In the genomic region with DNA sequence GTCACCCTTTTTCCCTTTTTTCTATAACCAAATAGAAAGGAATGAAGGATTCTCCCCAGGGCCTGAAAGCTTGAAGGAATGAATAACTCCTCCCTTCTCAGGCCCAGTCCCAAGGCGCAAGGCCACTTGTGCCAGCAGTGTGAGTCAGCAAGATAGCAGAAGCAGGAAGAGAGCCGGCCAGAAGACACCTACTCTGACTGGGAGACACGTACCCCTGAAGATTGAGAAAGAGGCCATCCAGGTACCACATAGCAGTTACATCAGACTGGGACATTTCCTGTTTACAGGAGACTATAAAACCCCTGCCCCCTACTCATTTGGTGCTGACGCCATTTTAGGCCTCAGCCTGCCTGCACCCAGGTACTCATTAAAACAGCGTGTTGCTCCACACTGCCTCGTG, we compare ENCODE assay signal across 13 cellular contexts.
DNase-seq lines count a peak whose midpoint lies in the region; ATAC-seq, FAIRE-seq and TF ChIP-seq lines count a peak whose summit lies in the region.
"Had no signal": no experiment of that assay in that cellular context is flagged by ENCODE, and none has a peak within 500 bp of the region (broad histone marks: within the 10 kb centered on the region; RNA-seq: fewer than 3 reads in every experiment).

No MANE protein-coding gene starts in this region.

- no peaks in the 10 kb centered on the region for H3K36me3 ChIP-seq in astrocyte (ENCODE audit: insufficient read depth, low read length)
- H3K36me3 ChIP-seq in hepatocyte (replicated peaks; ENCODE audit: insufficient read depth, low read depth), result no peaks in the 10 kb centered on the region
- H3K36me3 ChIP-seq in lower lobe of right lung, result no peaks in the 10 kb centered on the region
- no peaks in the 10 kb centered on the region for H3K36me3 ChIP-seq in SJCRH30
- H3K36me3 ChIP-seq: cardiac muscle cell had no signal

- H3K27ac Mint-ChIP-seq in astrocyte (ENCODE audit: unreplicated experiment), result peak overlapping the region; percentile 85

- H3K4me3 Mint-ChIP-seq in astrocyte (ENCODE audit: unreplicated experiment), result no peak overlapping the region
- H3K4me3 Mint-ChIP-seq: neural crest cell had no signal

- H3K4me3 ChIP-seq in AG04449 (ENCODE audit: low read depth, low read length), result no peak overlapping the region
- no peak overlapping the region for H3K4me3 ChIP-seq in astrocyte (ENCODE audit: insufficient read depth, low read depth, low read length)
- H3K4me3 ChIP-seq in hepatocyte, result no peak overlapping the region
- no peak overlapping the region for H3K4me3 ChIP-seq in lower lobe of right lung
- no peak overlapping the region for H3K4me3 ChIP-seq in SJCRH30
- H3K4me3 ChIP-seq: cardiac muscle cell had no signal

- H3K27me3 Mint-ChIP-seq in astrocyte (ENCODE audit: low read depth, unreplicated experiment), result no peaks in the 10 kb centered on the region

- no peak for FAIRE-seq in astrocyte (lab: Jason Lieb, UNC)

- no peaks in the 10 kb centered on the region for H4K20me1 ChIP-seq in astrocyte (ENCODE audit: insufficient read depth, low read length)
- H4K20me1 ChIP-seq in hepatocyte (ENCODE audit: insufficient read depth, poor library complexity, severe bottlenecking), result no peaks in the 10 kb centered on the region

- H3K9me3 ChIP-seq in astrocyte (ENCODE audit: insufficient read depth, low read depth, low read length), result no peaks in the 10 kb centered on the region
- no peaks in the 10 kb centered on the region for H3K9me3 ChIP-seq in hepatocyte (ENCODE audit: low read depth)
- peaks cover 5% of the 10 kb centered on the region for H3K9me3 ChIP-seq in lower lobe of right lung
- peaks cover 6% of the 10 kb centered on the region; the same call in 1 of the 2 replicates for H3K9me3 ChIP-seq in SJCRH30 (replicated peaks)

- intact Hi-C loops in lower lobe of right lung (cut with DNase I), result no loop called here

- H2AFZ ChIP-seq in astrocyte (ENCODE audit: low read depth, low read length), result peak overlapping the region; percentile 13
- H2AFZ ChIP-seq in hepatocyte, result no peak overlapping the region

- 79% methylated on average over 6 of the region's 6 CpGs for WGBS in hepatocyte (ENCODE audit: low lambda C conversion rate, missing lambda C conversion rate)

- H3K27me3 ChIP-seq in astrocyte (ENCODE audit: insufficient read depth, low read length) (no peaks in the 10 kb centered on the region), hepatocyte (no peaks in the 10 kb centered on the region), lower lobe of right lung (ENCODE audit: low read depth) (no peaks in the 10 kb centered on the region), SJCRH30 (no peaks in the 10 kb centered on the region)
- H3K27me3 ChIP-seq: cardiac muscle cell had no signal

- POLR2A ChIA-PET in AG04449 (lab: Yijun Ruan, JAX), result no interaction called here

- H3K4me2 ChIP-seq in astrocyte (ENCODE audit: low read length) (peak overlapping the region; percentile 0), hepatocyte (no peak overlapping the region)

- H3K9me2 ChIP-seq in hepatocyte (replicated peaks; ENCODE audit: insufficient read depth), result no peaks in the 10 kb centered on the region

- TF ChIP-seq CTCF in AG04449 (IDR thresholded peaks at IDR 0.05; ENCODE audit: insufficient read depth, low read length, missing control alignments), result no peak
- TF ChIP-seq CTCF in astrocyte (IDR thresholded peaks at IDR 0.05; ENCODE audit: insufficient read depth, low read depth, low read length), result no peak
- TF ChIP-seq CTCF in hepatocyte (IDR thresholded peaks at IDR 0.05; ENCODE audit: poor library complexity), result no peak
- no peak for TF ChIP-seq CTCF in lower lobe of right lung (IDR thresholded peaks at IDR 0.05)

- H3K9ac ChIP-seq in astrocyte (ENCODE audit: low read length), result peak overlapping the region; percentile 1

- peaks cover 3% of the 10 kb centered on the region for H3K36me3 Mint-ChIP-seq in astrocyte (ENCODE audit: low read depth, unreplicated experiment)

- H3K9me3 Mint-ChIP-seq in astrocyte (ENCODE audit: unreplicated experiment), result peaks cover 6% of the 10 kb centered on the region

- CTCF ChIA-PET in AG04449 (lab: Yijun Ruan, JAX), result no interaction called here

- no peak for ATAC-seq in lower lobe of right lung
- ATAC-seq in HG02840 (IDR thresholded peaks at IDR 0.05; ENCODE audit: low FRiP score, unreplicated experiment), result no peak

- peaks cover 6% of the 10 kb centered on the region for H3K4me1 Mint-ChIP-seq in astrocyte (ENCODE audit: low read depth, unreplicated experiment)
- H3K4me1 Mint-ChIP-seq: neural crest cell had no signal

- DNase-seq in AG04449 (ENCODE audit: low read depth, low spot score) (peak; percentile 16), HUDEP-2 (lab: John Stamatoyannopoulos, UW; ENCODE audit: unreplicated experiment in 76 of 76) (peak in 56 of 76 experiments; percentile 2 to 69 (median 38)), astrocyte (ENCODE audit: low read depth) (peak; percentile 97), hepatocyte (ENCODE audit: low spot score) (peak; percentile 28), lower lobe of right lung (no peak), SJCRH30 (no peak)
- DNase-seq in activated CD4-positive, alpha-beta T cell treated with anti-CD3 and anti-CD28 coated beads for 4 hours, result no peak
- DNase-seq: activated CD8-positive, alpha-beta memory T cell treated with anti-CD3 and anti-CD28 coated beads for 24 hours; NCI-H2029 treated with DMSO at 0.1 percent for 48 hours had no signal

- H3K4me1 ChIP-seq in astrocyte (ENCODE audit: insufficient read depth, low read length) (peaks cover 6% of the 10 kb centered on the region), hepatocyte (ENCODE audit: insufficient read depth) (no peaks in the 10 kb centered on the region), lower lobe of right lung (no peaks in the 10 kb centered on the region), SJCRH30 (no peaks in the 10 kb centered on the region)

- no peaks in the 10 kb centered on the region for H3K79me2 ChIP-seq in astrocyte (ENCODE audit: insufficient read depth, low read length)
- H3K79me2 ChIP-seq in hepatocyte, result no peaks in the 10 kb centered on the region

- H3K27ac ChIP-seq in astrocyte (ENCODE audit: low read depth, low read length) (peak overlapping the region; percentile 20), hepatocyte (no peak overlapping the region), lower lobe of right lung (no peak overlapping the region), SJCRH30 (no peak overlapping the region)
- H3K27ac ChIP-seq: C4-2B, cardiac muscle cell had no signal

Comparison
In these comparisons a context has a peak if more than half of its experiments do, and no peak if none do; other contexts are left out.
1. DNase-seq: peak in AG04449 (single experiment), HUDEP-2 (56 of 76), astrocyte (single experiment) and hepatocyte (single experiment); none in lower lobe of right lung (single experiment), activated CD4-positive, alpha-beta T cell treated with anti-CD3 and anti-CD28 coated beads for 4 hours (0 of 2) and SJCRH30 (0 of 2).